In the genomic region with DNA sequence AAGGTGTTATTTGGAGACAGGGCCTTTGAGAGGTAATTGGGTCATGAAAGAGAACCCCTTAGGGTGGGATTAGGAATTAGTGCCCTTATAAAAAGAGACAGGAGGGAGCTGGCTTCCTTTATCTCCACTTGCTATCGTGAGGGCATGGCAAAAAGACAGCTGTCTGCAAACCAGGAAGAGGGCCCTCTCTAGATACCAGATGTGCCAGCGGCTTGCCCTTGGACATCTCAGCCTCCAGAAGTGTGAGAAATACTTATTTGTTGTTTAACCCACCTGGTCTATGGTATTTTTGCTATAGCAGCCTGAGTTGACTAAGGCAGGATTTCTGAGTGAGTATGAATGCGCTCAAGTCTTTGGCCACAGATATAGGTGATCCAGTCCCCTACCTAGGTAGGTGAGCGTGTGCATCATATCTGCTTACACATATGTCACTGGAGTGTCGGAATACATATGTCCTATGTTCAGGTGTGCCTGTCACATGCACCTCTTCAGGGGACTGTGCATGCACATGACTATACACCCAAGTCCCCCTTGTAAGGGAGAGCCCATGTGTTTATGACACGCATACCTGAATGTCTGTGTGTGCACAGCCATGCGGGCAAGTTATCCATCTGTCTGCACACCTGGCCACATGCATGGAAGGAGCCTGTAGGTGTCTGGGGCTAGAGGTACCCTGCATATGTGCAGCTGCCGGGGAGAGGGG, we compare ENCODE assay signal across 10 cellular contexts. TPM values are rescaled to one million over a fixed set of nuclear protein-coding genes. Genes with fewer than 3 reads are reported as not detected.
DNase-seq lines count a peak whose midpoint lies in the region; ATAC-seq and TF ChIP-seq lines count a peak whose summit lies in the region.
"Had no signal": no experiment of that assay in that cellular context is flagged by ENCODE, and none has a peak within 500 bp of the region (broad histone marks: within the 10 kb centered on the region; RNA-seq: fewer than 3 reads in every experiment).

No MANE protein-coding gene starts in this region.

- peaks cover 11% of the 10 kb centered on the region for H3K79me2 ChIP-seq in KMS-11 (ENCODE audit: insufficient read depth, low read depth)
- no peaks in the 10 kb centered on the region for H3K79me2 ChIP-seq in neural progenitor cell (ENCODE audit: low read depth)

- H3K4me2 ChIP-seq in KMS-11 (peak overlapping the region; percentile 92), neural progenitor cell (no peak overlapping the region)

- intact Hi-C loops in activated T-helper 2 cell treated with anti-CD3 and anti-CD28 coated beads, Interferon-gamma antibody, Interleukin-2, Interleukin-4, amounts not matched to agents 10 μg/mL and 5 μg/mL and 100 μg/mL, durations not matched to agents 14 hours and 24 hours and 36 hours (cut with micrococcal nuclease) = loop anchor here (2.0 kb wide), 1 partner anchor 16 kb away; no protein-coding TSS in a partner anchor

- no peak for TF ChIP-seq CTCF in KMS-11 (conservative IDR thresholded peaks at IDR 0.05; ENCODE audit: low read depth, low read length)
- no peak for TF ChIP-seq CTCF in neural progenitor cell (IDR thresholded peaks at IDR 0.05)

- H3K36me3 ChIP-seq in KMS-11 (ENCODE audit: insufficient read depth) = no peaks in the 10 kb centered on the region
- H3K36me3 ChIP-seq in neural progenitor cell = no peaks in the 10 kb centered on the region

- H3K9ac ChIP-seq in KMS-11 = peak overlapping the region; percentile 70; the same call in 1 of the 2 replicates
- no peak overlapping the region for H3K9ac ChIP-seq in neural progenitor cell

- H3K9me3 Mint-ChIP-seq in T-helper 2 cell treated with Interferon-gamma antibody and Interleukin-4, amounts not matched to agents 5 μg/mL and 100 μg/mL, for 36 hours = peaks cover 17% of the 10 kb centered on the region
- peaks cover 8% of the 10 kb centered on the region for H3K9me3 Mint-ChIP-seq in activated T-helper 2 cell treated with anti-CD3 and anti-CD28 coated beads, Interferon-gamma antibody, Interleukin-2, Interleukin-4, amounts not matched to agents 10 μg/mL and 5 μg/mL and 100 μg/mL, durations not matched to agents 14 hours and 24 hours and 36 hours
- H3K9me3 Mint-ChIP-seq in neural progenitor cell = peaks cover 2% of the 10 kb centered on the region

- no peaks in the 10 kb centered on the region for H3K9me3 ChIP-seq in neural progenitor cell (ENCODE audit: low read depth)

- DNase-seq in T-helper 2 cell treated with Interferon-gamma antibody and Interleukin-4, amounts not matched to agents 5 μg/mL and 100 μg/mL, for 36 hours (ENCODE audit: low spot score) = no peak
- no peak for DNase-seq in T-helper 2 cell
- DNase-seq in activated T-helper 2 cell treated with anti-CD3 and anti-CD28 coated beads, Interferon-gamma antibody, Interleukin-2, Interleukin-4, amounts not matched to agents 10 μg/mL and 5 μg/mL and 100 μg/mL, durations not matched to agents 14 hours and 24 hours and 36 hours (ENCODE audit: low spot score) = no peak
- no peak for DNase-seq in neural progenitor cell (ENCODE audit: low spot score)
- DNase-seq in DMS 273 treated with DMSO at 0.1 percent for 48 hours (lab: John Stamatoyannopoulos, UW) = no peak

- peak overlapping the region; percentile 84 for H3K4me3 Mint-ChIP-seq in T-helper 2 cell treated with Interferon-gamma antibody and Interleukin-4, amounts not matched to agents 5 μg/mL and 100 μg/mL, for 36 hours
- H3K4me3 Mint-ChIP-seq in activated T-helper 2 cell treated with anti-CD3 and anti-CD28 coated beads, Interferon-gamma antibody, Interleukin-2, Interleukin-4, amounts not matched to agents 10 μg/mL and 5 μg/mL and 100 μg/mL, durations not matched to agents 14 hours and 24 hours and 36 hours (ENCODE audit: low read depth) = peak overlapping the region; percentile 88
- peak overlapping the region; percentile 51 for H3K4me3 Mint-ChIP-seq in neural progenitor cell

- peaks cover 5% of the 10 kb centered on the region for H3F3A ChIP-seq in neural progenitor cell (ENCODE audit: low read depth)

- no peaks in the 10 kb centered on the region for H3K27me3 ChIP-seq in KMS-11 (ENCODE audit: insufficient read depth, low read depth)
- peaks cover 10% of the 10 kb centered on the region for H3K27me3 ChIP-seq in neural progenitor cell

- H3K4me3 ChIP-seq in KMS-11 (IDR thresholded peaks at IDR 0.05; ENCODE audit: insufficient read depth, low read depth, low read length) (no peak overlapping the region), neural progenitor cell (no peak overlapping the region)

- ATAC-seq in GM19397 (IDR thresholded peaks at IDR 0.05; ENCODE audit: unreplicated experiment) = no peak
- ATAC-seq in HG02610 (IDR thresholded peaks at IDR 0.05; ENCODE audit: unreplicated experiment) = no peak

- peaks cover 36% of the 10 kb centered on the region for H3K36me3 Mint-ChIP-seq in T-helper 2 cell treated with Interferon-gamma antibody and Interleukin-4, amounts not matched to agents 5 μg/mL and 100 μg/mL, for 36 hours (ENCODE audit: low read depth)
- H3K36me3 Mint-ChIP-seq in activated T-helper 2 cell treated with anti-CD3 and anti-CD28 coated beads, Interferon-gamma antibody, Interleukin-2, Interleukin-4, amounts not matched to agents 10 μg/mL and 5 μg/mL and 100 μg/mL, durations not matched to agents 14 hours and 24 hours and 36 hours (ENCODE audit: low read depth) = peaks cover 10% of the 10 kb centered on the region
- H3K36me3 Mint-ChIP-seq in neural progenitor cell = no peaks in the 10 kb centered on the region

- peaks cover 59% of the 10 kb centered on the region for H3K4me1 Mint-ChIP-seq in T-helper 2 cell treated with Interferon-gamma antibody and Interleukin-4, amounts not matched to agents 5 μg/mL and 100 μg/mL, for 36 hours (ENCODE audit: low read depth)
- peaks cover 51% of the 10 kb centered on the region for H3K4me1 Mint-ChIP-seq in activated T-helper 2 cell treated with anti-CD3 and anti-CD28 coated beads, Interferon-gamma antibody, Interleukin-2, Interleukin-4, amounts not matched to agents 10 μg/mL and 5 μg/mL and 100 μg/mL, durations not matched to agents 14 hours and 24 hours and 36 hours (ENCODE audit: low read depth)
- H3K4me1 Mint-ChIP-seq in neural progenitor cell = peaks cover 28% of the 10 kb centered on the region

- H3K27ac Mint-ChIP-seq in T-helper 2 cell treated with Interferon-gamma antibody and Interleukin-4, amounts not matched to agents 5 μg/mL and 100 μg/mL, for 36 hours = peak overlapping the region; percentile 74
- H3K27ac Mint-ChIP-seq in activated T-helper 2 cell treated with anti-CD3 and anti-CD28 coated beads, Interferon-gamma antibody, Interleukin-2, Interleukin-4, amounts not matched to agents 10 μg/mL and 5 μg/mL and 100 μg/mL, durations not matched to agents 14 hours and 24 hours and 36 hours = peak overlapping the region; percentile 48
- peak overlapping the region; percentile 78 for H3K27ac Mint-ChIP-seq in neural progenitor cell

- H4K20me1 ChIP-seq in KMS-11 (ENCODE audit: insufficient read depth) = no peaks in the 10 kb centered on the region
- H4K20me1 ChIP-seq in neural progenitor cell (ENCODE audit: low read depth) = no peaks in the 10 kb centered on the region

- H2AFZ ChIP-seq in KMS-11 (ENCODE audit: low read depth) = peak overlapping the region; percentile 64; the same call in 1 of the 2 replicates
- H2AFZ ChIP-seq in neural progenitor cell (replicated peaks) = no peak overlapping the region

- H3K27me3 Mint-ChIP-seq in T-helper 2 cell treated with Interferon-gamma antibody and Interleukin-4, amounts not matched to agents 5 μg/mL and 100 μg/mL, for 36 hours (ENCODE audit: low read depth) = no peaks in the 10 kb centered on the region
- H3K27me3 Mint-ChIP-seq in activated T-helper 2 cell treated with anti-CD3 and anti-CD28 coated beads, Interferon-gamma antibody, Interleukin-2, Interleukin-4, amounts not matched to agents 10 μg/mL and 5 μg/mL and 100 μg/mL, durations not matched to agents 14 hours and 24 hours and 36 hours (ENCODE audit: low read depth) = no peaks in the 10 kb centered on the region
- peaks cover 22% of the 10 kb centered on the region for H3K27me3 Mint-ChIP-seq in neural progenitor cell (ENCODE audit: insufficient read depth, low read depth)

- H3K27ac ChIP-seq in KMS-11 (peak overlapping the region; percentile 64), neural progenitor cell (no peak overlapping the region)

- peaks cover 31% of the 10 kb centered on the region for H3K4me1 ChIP-seq in KMS-11 (ENCODE audit: low read depth, poor library complexity, severe bottlenecking)
- peaks cover 4% of the 10 kb centered on the region for H3K4me1 ChIP-seq in neural progenitor cell

RNA-seq across cellular contexts. Expression of a gene that starts 0.8 kb away (rescaled TPM):
- 36.2 and 40.5 TPM in 2 replicates for total RNA-seq in activated T-helper 2 cell treated with anti-CD3 and anti-CD28 coated beads, Interferon-gamma antibody, Interleukin-2, Interleukin-4, amounts not matched to agents 10 μg/mL and 5 μg/mL and 100 μg/mL, durations not matched to agents 14 hours and 24 hours and 36 hours
- total RNA-seq in neural progenitor cell (ENCODE audit: low replicate concordance) = 3.2 and 19.0 TPM in 2 replicates

RNA-seq across cellular contexts. Expression of a gene that starts 5.4 kb away (rescaled TPM):
- 130 and 137 TPM in 2 replicates for total RNA-seq in activated T-helper 2 cell treated with anti-CD3 and anti-CD28 coated beads, Interferon-gamma antibody, Interleukin-2, Interleukin-4, amounts not matched to agents 10 μg/mL and 5 μg/mL and 100 μg/mL, durations not matched to agents 14 hours and 24 hours and 36 hours
- 96.5 and 116 TPM in 2 replicates for total RNA-seq in neural progenitor cell (ENCODE audit: low replicate concordance)

RNA-seq across cellular contexts. Expression of a gene that starts 27.3 kb away (rescaled TPM):
- total RNA-seq in activated T-helper 2 cell treated with anti-CD3 and anti-CD28 coated beads, Interferon-gamma antibody, Interleukin-2, Interleukin-4, amounts not matched to agents 10 μg/mL and 5 μg/mL and 100 μg/mL, durations not matched to agents 14 hours and 24 hours and 36 hours = not detected in 2 replicates
- not detected in 2 replicates for total RNA-seq in neural progenitor cell (ENCODE audit: low replicate concordance)
- total RNA-seq: mesenteric fat pad, skeletal muscle tissue had no signal

RNA-seq across cellular contexts. Expression of a gene that starts 43.6 kb away (rescaled TPM):
- total RNA-seq in activated T-helper 2 cell treated with anti-CD3 and anti-CD28 coated beads, Interferon-gamma antibody, Interleukin-2, Interleukin-4, amounts not matched to agents 10 μg/mL and 5 μg/mL and 100 μg/mL, durations not matched to agents 14 hours and 24 hours and 36 hours = not detected in 2 replicates
- total RNA-seq in neural progenitor cell (ENCODE audit: low replicate concordance) = not detected in 2 replicates
- total RNA-seq: mesenteric fat pad, skeletal muscle tissue had no signal

RNA-seq across cellular contexts. Expression of a gene that starts 45.2 kb away (rescaled TPM):
- total RNA-seq in activated T-helper 2 cell treated with anti-CD3 and anti-CD28 coated beads, Interferon-gamma antibody, Interleukin-2, Interleukin-4, amounts not matched to agents 10 μg/mL and 5 μg/mL and 100 μg/mL, durations not matched to agents 14 hours and 24 hours and 36 hours = 12.8 and 13.9 TPM in 2 replicates
- 31.1 and 65.4 TPM in 2 replicates for total RNA-seq in neural progenitor cell (ENCODE audit: low replicate concordance)
